ENCODE assay signal across 1 cellular context in the genomic region with DNA sequence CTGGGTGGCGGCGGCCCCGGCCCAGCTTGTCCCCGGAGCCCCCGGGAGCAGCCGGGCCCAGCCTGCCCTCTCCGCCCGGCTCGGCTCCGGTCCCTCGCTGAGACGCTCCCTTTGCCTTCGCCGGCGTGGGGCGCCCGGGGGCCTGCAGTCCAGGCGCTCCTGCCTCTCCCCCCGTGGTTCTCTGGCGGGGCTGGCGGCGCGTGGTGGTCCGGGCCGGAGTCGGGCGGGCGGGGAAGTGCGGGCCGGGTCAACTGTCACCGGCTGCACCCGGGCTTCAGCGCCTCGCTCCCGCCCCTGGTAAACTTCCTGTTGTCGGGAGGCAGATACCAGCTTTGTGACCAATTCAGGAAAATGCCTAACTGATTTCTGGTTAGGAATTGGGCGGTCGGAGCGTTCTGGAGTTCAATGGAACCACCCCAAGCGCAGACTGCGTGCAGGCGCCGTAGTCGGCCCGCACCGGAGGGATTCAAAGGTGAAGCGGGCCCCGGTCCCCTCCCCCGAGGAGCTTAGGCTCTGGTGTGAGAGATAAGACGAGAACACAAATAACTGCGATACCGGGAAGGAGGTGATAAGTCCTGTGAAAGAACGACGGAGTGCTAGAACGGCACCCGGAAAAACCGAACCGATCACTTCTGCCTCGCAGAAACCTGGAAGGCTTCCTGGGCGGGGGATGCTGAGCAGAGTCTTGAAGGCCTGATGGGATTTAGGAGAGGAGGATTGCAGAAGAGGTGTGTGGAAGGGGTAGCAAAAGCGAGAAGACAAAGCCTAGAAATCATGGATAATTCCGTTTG.
TF ChIP-seq lines count a peak whose summit lies in the region.

No MANE protein-coding gene starts in this region.

TF ChIP-seq in H1, 55 proteins besides CTCF, POLR2A, EP300 and RAD21:
- TF ChIP-seq SP4 (IDR thresholded peaks at IDR 0.05; ENCODE audit: low read length) (no peak), CREB1 (IDR thresholded peaks at IDR 0.05) (no peak), GTF2F1 (IDR thresholded peaks at IDR 0.05; ENCODE audit: borderline replicate concordance, low read depth, low read length) (no peak), SIN3A (conservative IDR thresholded peaks at IDR 0.05 in 1 of 2, IDR thresholded peaks at IDR 0.05 in 1 of 2; ENCODE audit: low read depth in 1 of 2, low read length in 2 of 2) (0 out of 4 replicates have a peak, but pooled peaks have one; percentile 12 to 24), SAP30 (IDR thresholded peaks at IDR 0.05; ENCODE audit: insufficient read depth, insufficient replicate concordance, low read length) (peak; percentile 36), RNF2 (IDR thresholded peaks at IDR 0.05; ENCODE audit: borderline replicate concordance, low read depth, low read length, missing control alignments, poor library complexity, severe bottlenecking) (no peak), TEAD4 (IDR thresholded peaks at IDR 0.05; ENCODE audit: low read depth, low read length) (no peak), CHD2 (IDR thresholded peaks at IDR 0.05; ENCODE audit: low read length) (no peak; the same call in 1 of the 2 replicates), RFX5 (IDR thresholded peaks at IDR 0.05; ENCODE audit: borderline replicate concordance, low read depth, low read length) (no peak), SIRT6 (IDR thresholded peaks at IDR 0.05; ENCODE audit: low read length) (no peak), NRF1 (IDR thresholded peaks at IDR 0.05; ENCODE audit: low read depth, low read length) (no peak), TAF1 (IDR thresholded peaks at IDR 0.05; ENCODE audit: low read depth, low read length) (0 out of 2 replicates have a peak, but pooled peaks have one; percentile 13), ASH2L (IDR thresholded peaks at IDR 0.05; ENCODE audit: low read length) (peak; percentile 22), RXRA (IDR thresholded peaks at IDR 0.05; ENCODE audit: insufficient read depth, low read depth, low read length) (no peak), JUND (IDR thresholded peaks at IDR 0.05; ENCODE audit: low read length) (no peak), CTBP2 (IDR thresholded peaks at IDR 0.05; ENCODE audit: borderline replicate concordance, insufficient read depth, insufficient read length, low read length) (no peak), POLR2AphosphoS5 (IDR thresholded peaks at IDR 0.05; ENCODE audit: low read depth, low read length) (no peak), SP1 (IDR thresholded peaks at IDR 0.05; ENCODE audit: low read depth, low read length) (no peak), CBX5 (IDR thresholded peaks at IDR 0.05; ENCODE audit: low read depth, low read length) (no peak), ZNF274 (IDR thresholded peaks at IDR 0.05; ENCODE audit: borderline replicate concordance, extremely low read depth, low read length) (no peak)
